13 cellular contexts compared by ENCODE assay signal in the genomic region with DNA sequence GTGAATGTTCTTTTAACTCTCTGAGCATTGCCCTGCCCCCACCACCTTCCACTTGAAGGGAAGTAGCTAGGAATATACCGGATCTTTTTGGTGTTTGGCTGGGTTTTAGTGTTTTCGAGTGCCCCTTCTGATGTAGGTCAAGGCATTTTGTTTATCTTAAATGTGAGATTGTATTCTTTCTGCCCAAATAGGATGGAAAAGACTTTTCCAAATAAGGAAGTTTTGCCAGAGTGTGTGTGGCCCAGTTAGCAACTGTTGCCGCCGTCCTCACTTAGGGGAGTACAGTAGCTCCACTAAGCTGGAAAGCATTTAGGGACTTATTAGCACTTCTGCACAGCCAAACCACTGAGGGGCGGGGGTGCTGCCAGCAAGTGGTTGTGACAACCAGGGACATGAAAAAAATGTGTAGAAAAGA. TPM values are rescaled to one million over a fixed set of nuclear protein-coding genes. Genes with fewer than 3 reads are reported as not detected.
A peak's percentile ranks its signal among the peaks of the same experiment; 100 is the strongest.
DNase-seq lines count a peak whose midpoint lies in the region; ATAC-seq and TF ChIP-seq lines count a peak whose summit lies in the region.
"Had no signal": no experiment of that assay in that cellular context is flagged by ENCODE, and none has a peak within 500 bp of the region (broad histone marks: within the 10 kb centered on the region; RNA-seq: fewer than 3 reads in every experiment).

No MANE protein-coding gene starts in this region.

- H3K4me3 ChIP-seq in HEK293 (ENCODE audit: low read depth, low read length) (no peak overlapping the region), adipocyte (ENCODE audit: low read length) (no peak overlapping the region), kidney epithelial cell (ENCODE audit: low read depth, low read length) (no peak overlapping the region), H7 (ENCODE audit: insufficient read depth, low read depth, low read length) (no peak overlapping the region)
- H3K4me3 ChIP-seq: MG63, psoas muscle had no signal

- no peaks in the 10 kb centered on the region for H3K9me3 ChIP-seq in HEK293 (ENCODE audit: control insufficient read depth, insufficient read depth, low read depth, low read length)
- no peaks in the 10 kb centered on the region for H3K9me3 ChIP-seq in adipocyte (ENCODE audit: control insufficient read depth, low read length)
- H3K9me3 ChIP-seq: MG63, psoas muscle had no signal

- TF ChIP-seq CTCF in HEK293 (tag by site-specific recombination; IDR thresholded peaks at IDR 0.05) = no peak
- TF ChIP-seq CTCF in kidney epithelial cell (IDR thresholded peaks at IDR 0.05; ENCODE audit: insufficient read depth, low read length, poor library complexity, severe bottlenecking) = no peak

- H3K27ac ChIP-seq in HEK293 (ENCODE audit: extremely low read depth, low read depth, low read length) = no peak overlapping the region
- H3K27ac ChIP-seq: psoas muscle had no signal

- DNase-seq in adipocyte (ENCODE audit: low read depth) (no peak), kidney epithelial cell (ENCODE audit: low read depth) (peak; percentile 21), H7 (no peak)
- peak; percentile 7 to 8 for DNase-seq in stimulated activated CD8-positive, alpha-beta memory T cell treated with anti-CD3 and anti-CD28 coated beads, Interleukin-7, amount 100 ng/mL, for 1 hour (ENCODE audit: low read depth in 2 of 2)
- DNase-seq: activated CD4-positive, alpha-beta T cell treated with anti-CD3 and anti-CD28 coated beads for 48 hours; GF-D8; head of caudate nucleus; MG63; psoas muscle; stimulated activated naive CD4-positive, alpha-beta T cell treated with Interleukin-2 at 50 U/mL for 16 hours had no signal

- CTCF ChIA-PET in HEK293 (lab: Yijun Ruan, JAX) = interaction anchor here (0.6 to 1.2 kb wide), 4 partner anchors 12 to 660 kb away, joined by 3 to 4 read pairs (median 3); no protein-coding TSS in a partner anchor

- peaks cover 14% of the 10 kb centered on the region for H3K4me1 ChIP-seq in HEK293 (ENCODE audit: control insufficient read depth, insufficient read depth, low read length)
- peaks cover 29% of the 10 kb centered on the region for H3K4me1 ChIP-seq in adipocyte (ENCODE audit: control insufficient read depth, insufficient read depth, low read length)

- POLR2A ChIA-PET in HEK293 (lab: Yijun Ruan, JAX) = interaction anchor here (0.5 to 1.2 kb wide), 2 partner anchors 31 to 1748 kb away, joined by 3 to 7 read pairs; no protein-coding TSS in a partner anchor

- H3K27me3 ChIP-seq in adipocyte (replicated peaks; ENCODE audit: control insufficient read depth, insufficient read depth, low read length) (no peaks in the 10 kb centered on the region), kidney epithelial cell (ENCODE audit: control insufficient read depth, insufficient read depth, low read length) (no peaks in the 10 kb centered on the region), H7 (ENCODE audit: control insufficient read depth, insufficient read depth, low read length) (no peaks in the 10 kb centered on the region)
- H3K27me3 ChIP-seq: MG63 had no signal

- no peaks in the 10 kb centered on the region for H3K36me3 ChIP-seq in HEK293 (ENCODE audit: control insufficient read depth in 2 of 2, insufficient read depth in 1 of 2, low read length in 2 of 2)
- no peaks in the 10 kb centered on the region for H3K36me3 ChIP-seq in adipocyte (ENCODE audit: control insufficient read depth, insufficient read depth, low read length, severe bottlenecking)
- H3K36me3 ChIP-seq in kidney epithelial cell (ENCODE audit: control insufficient read depth, insufficient read depth, low read length) = no peaks in the 10 kb centered on the region
- H3K36me3 ChIP-seq in H7 (replicated peaks; ENCODE audit: control insufficient read depth, insufficient read depth, low read length) = no peaks in the 10 kb centered on the region
- H3K36me3 ChIP-seq: MG63 had no signal

- peak overlapping the region; percentile 10 for H3K9ac ChIP-seq in adipocyte (ENCODE audit: low read length)

- no peak for ATAC-seq in HG02588 (IDR thresholded peaks at IDR 0.05; ENCODE audit: unreplicated experiment)
- ATAC-seq in HG02885 (IDR thresholded peaks at IDR 0.05; ENCODE audit: poor library complexity, unreplicated experiment) = no peak
- ATAC-seq: psoas muscle had no signal

TF ChIP-seq in HEK293, 187 proteins besides CTCF, POLR2A, EP300 and RAD21 (continues in another document):
- TF ChIP-seq ZNF623 (tag by site-specific recombination; IDR thresholded peaks at IDR 0.05) (no peak), ZNF658 (tag by site-specific recombination; IDR thresholded peaks at IDR 0.05) (no peak), ZNF610 (tag by site-specific recombination; IDR thresholded peaks at IDR 0.05; ENCODE audit: borderline replicate concordance) (no peak), ZNF768 (tag by site-specific recombination; IDR thresholded peaks at IDR 0.05) (no peak), SETDB1 (IDR thresholded peaks at IDR 0.05; ENCODE audit: insufficient read length, low read length) (no peak), ZNF626 (tag by site-specific recombination; IDR thresholded peaks at IDR 0.05) (no peak), KLF1 (tag by site-specific recombination; IDR thresholded peaks at IDR 0.05) (no peak), ZNF670 (tag by site-specific recombination; IDR thresholded peaks at IDR 0.05; ENCODE audit: low read depth) (no peak), ZNF555 (tag by site-specific recombination; conservative IDR thresholded peaks at IDR 0.05) (no peak), ZNF701 (tag by site-specific recombination; IDR thresholded peaks at IDR 0.05) (no peak), ZNF266 (tag by site-specific recombination; IDR thresholded peaks at IDR 0.05; ENCODE audit: low read depth) (no peak), SCRT2 (tag by site-specific recombination; IDR thresholded peaks at IDR 0.05) (peak; percentile 53), ZNF324 (tag by site-specific recombination; IDR thresholded peaks at IDR 0.05) (no peak), ZNF664 (tag by site-specific recombination; IDR thresholded peaks at IDR 0.05) (no peak), ZNF48 (tag by site-specific recombination; IDR thresholded peaks at IDR 0.05) (no peak), GLIS1 (tag by site-specific recombination; IDR thresholded peaks at IDR 0.05) (no peak)
- TF ChIP-seq, protein P1, sequence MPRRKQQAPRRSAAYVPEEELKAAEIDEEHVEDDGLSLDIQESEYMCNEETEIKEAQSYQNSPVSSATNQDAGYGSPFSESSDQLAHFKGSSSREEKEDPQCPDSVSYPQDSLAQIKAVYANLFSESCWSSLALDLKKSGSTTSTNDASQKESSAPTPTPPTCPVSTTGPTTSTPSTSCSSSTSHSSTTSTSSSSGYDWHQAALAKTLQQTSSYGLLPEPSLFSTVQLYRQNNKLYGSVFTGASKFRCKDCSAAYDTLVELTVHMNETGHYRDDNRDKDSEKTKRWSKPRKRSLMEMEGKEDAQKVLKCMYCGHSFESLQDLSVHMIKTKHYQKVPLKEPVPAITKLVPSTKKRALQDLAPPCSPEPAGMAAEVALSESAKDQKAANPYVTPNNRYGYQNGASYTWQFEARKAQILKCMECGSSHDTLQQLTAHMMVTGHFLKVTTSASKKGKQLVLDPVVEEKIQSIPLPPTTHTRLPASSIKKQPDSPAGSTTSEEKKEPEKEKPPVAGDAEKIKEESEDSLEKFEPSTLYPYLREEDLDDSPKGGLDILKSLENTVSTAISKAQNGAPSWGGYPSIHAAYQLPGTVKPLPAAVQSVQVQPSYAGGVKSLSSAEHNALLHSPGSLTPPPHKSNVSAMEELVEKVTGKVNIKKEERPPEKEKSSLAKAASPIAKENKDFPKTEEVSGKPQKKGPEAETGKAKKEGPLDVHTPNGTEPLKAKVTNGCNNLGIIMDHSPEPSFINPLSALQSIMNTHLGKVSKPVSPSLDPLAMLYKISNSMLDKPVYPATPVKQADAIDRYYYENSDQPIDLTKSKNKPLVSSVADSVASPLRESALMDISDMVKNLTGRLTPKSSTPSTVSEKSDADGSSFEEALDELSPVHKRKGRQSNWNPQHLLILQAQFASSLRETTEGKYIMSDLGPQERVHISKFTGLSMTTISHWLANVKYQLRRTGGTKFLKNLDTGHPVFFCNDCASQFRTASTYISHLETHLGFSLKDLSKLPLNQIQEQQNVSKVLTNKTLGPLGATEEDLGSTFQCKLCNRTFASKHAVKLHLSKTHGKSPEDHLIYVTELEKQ (tag by site-specific recombination; IDR thresholded peaks at IDR 0.05; ENCODE audit: borderline replicate concordance) = no peak
- TF ChIP-seq, protein P2, sequence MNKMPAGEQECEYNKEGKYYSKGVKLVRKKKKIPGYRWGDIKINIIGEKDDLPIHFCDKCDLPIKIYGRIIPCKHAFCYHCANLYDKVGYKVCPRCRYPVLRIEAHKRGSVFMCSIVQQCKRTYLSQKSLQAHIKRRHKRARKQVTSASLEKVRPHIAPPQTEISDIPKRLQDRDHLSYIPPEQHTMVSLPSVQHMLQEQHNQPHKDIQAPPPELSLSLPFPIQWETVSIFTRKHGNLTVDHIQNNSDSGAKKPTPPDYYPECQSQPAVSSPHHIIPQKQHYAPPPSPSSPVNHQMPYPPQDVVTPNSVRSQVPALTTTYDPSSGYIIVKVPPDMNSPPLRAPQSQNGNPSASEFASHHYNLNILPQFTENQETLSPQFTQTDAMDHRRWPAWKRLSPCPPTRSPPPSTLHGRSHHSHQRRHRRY (tag by site-specific recombination; IDR thresholded peaks at IDR 0.05) = no peak
- TF ChIP-seq, protein P3, sequence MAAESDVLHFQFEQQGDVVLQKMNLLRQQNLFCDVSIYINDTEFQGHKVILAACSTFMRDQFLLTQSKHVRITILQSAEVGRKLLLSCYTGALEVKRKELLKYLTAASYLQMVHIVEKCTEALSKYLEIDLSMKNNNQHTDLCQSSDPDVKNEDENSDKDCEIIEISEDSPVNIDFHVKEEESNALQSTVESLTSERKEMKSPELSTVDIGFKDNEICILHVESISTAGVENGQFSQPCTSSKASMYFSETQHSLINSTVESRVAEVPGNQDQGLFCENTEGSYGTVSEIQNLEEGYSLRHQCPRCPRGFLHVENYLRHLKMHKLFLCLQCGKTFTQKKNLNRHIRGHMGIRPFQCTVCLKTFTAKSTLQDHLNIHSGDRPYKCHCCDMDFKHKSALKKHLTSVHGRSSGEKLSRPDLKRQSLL (tag by site-specific recombination; IDR thresholded peaks at IDR 0.05) = no peak

RNA-seq across cellular contexts. Expression of a gene that starts 29.8 kb away (rescaled TPM):
- total RNA-seq in kidney epithelial cell = 148 and 151 TPM in 2 replicates
- total RNA-seq in H7 (2014; rRNA removed; shearing (Covaris generic)) = 194 and 200 TPM in 2 replicates

RNA-seq across cellular contexts. Expression of a gene that starts 57.2 kb away (rescaled TPM):
- total RNA-seq in kidney epithelial cell = 709 and 758 TPM in 2 replicates
- 25.4 and 29.5 TPM in 2 replicates for total RNA-seq in H7 (2014; rRNA removed; shearing (Covaris generic))

Comparison
In these comparisons a context has a peak if more than half of its experiments do, and no peak if none do; other contexts are left out.
1. DNase-seq: peak in kidney epithelial cell (single experiment) and stimulated activated CD8-positive, alpha-beta memory T cell treated with anti-CD3 and anti-CD28 coated beads, Interleukin-7, amount 100 ng/mL, for 1 hour (2 of 2); none in adipocyte (single experiment) and H7 (single experiment).
2. RNA of a gene that starts 57.2 kb away (total RNA-seq): 709 to 758 TPM in kidney epithelial cell; 25.4 to 29.5 TPM in H7; every median in the first group is over 10 times any median in the second.